Comparison of ENCODE assay signal across 8 cellular contexts in the genomic region with DNA sequence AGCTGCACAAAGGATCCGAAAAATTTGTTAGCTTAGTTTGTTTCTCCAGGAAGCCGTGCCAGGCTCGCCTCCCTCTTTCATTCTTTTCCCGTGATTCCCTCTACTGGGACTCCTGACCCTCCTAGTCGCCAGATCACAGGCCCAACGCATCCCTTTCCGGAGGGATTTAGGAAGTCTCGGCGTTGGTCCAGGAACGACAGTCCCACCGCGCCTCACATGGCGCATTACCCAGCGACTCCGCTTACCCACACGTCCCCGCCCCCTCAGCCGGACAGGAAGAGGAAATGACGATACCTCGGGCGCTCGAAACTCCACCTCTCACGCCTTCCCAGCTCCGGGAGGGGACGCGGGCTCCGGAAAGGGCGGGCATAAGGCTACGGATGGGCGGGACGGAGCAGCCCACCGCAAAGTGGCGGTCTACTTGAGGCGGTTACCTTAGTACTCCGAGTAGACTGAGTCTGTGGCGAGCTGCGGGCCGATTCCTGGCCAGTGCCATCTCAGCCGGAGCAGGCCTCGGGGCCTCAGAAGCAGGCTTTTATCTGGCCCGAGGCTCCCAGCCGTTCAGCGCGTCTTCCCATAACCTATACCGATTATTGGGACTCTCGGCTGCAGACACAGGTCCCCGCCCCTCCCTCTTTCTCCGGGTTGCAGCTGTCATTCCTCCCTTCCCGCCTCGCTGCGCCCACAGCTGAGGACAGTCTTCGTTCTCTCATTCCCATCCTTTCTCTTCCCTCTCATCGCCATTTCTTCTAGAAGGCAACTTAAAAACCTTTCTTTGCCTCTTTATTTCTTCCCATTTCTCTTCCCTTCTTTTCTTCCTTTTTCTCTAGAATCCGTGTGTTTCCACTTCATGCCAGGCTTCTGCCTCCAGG. TPM values are rescaled to one million over a fixed set of nuclear protein-coding genes. Genes with fewer than 3 reads are reported as not detected.
DNase-seq lines count a peak whose midpoint lies in the region; ATAC-seq and TF ChIP-seq lines count a peak whose summit lies in the region.

A gene with protein sequence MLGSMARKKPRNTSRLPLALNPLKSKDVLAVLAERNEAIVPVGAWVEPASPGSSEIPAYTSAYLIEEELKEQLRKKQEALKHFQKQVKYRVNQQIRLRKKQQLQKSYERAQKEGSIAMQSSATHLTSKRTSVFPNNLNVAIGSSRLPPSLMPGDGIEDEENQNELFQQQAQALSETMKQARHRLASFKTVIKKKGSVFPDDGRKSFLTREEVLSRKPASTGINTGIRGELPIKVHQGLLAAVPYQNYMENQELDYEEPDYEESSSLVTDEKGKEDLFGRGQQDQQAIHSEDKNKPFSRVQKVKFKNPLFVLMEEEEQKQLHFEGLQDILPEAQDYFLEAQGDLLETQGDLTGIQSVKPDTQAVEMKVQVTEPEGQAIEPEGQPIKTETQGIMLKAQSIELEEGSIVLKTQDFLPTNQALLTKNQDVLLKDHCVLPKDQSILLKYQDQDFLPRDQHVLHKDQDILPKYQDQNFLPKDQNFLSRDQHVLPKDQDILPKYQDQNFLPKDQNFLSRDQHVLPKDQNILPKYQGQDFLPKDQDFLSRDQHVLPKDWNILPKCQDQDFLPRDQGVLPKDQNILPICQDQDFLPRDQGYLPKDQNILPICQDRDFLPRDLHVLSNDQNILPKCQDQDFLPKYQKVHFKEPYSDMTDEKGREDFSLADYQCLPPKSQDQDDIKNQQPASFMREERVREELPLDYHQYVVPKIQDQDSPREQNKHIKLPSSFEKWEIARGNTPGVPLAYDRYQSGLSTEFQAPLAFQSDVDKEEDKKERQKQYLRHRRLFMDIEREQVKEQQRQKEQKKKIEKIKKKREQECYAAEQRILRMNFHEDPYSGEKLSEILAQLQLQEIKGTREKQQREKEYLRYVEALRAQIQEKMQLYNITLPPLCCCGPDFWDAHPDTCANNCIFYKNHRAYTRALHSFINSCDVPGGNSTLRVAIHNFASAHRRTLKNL (plus strand): TSS at position 450 of the 872 bp plus-strand sequence. CDS start 531 bp downstream, outside the sequence.

- ATAC-seq in GM19351 (IDR thresholded peaks at IDR 0.05; ENCODE audit: unreplicated experiment) (peak; percentile 99), HG03520 (IDR thresholded peaks at IDR 0.05; ENCODE audit: unreplicated experiment) (peak; percentile 99)

- H3K27me3 ChIP-seq in duodenal mucosa (ENCODE audit: control insufficient read depth in 1 of 2, insufficient read depth in 2 of 2, low read length in 2 of 2) (no peaks in the 10 kb centered on the region), liver (ENCODE audit: control insufficient read depth in 4 of 4, insufficient read depth in 4 of 4, low read length in 3 of 4) (no peaks in the 10 kb centered on the region)

- under 1% methylated on average over 54 of the region's 54 CpGs for WGBS in liver

- no peaks in the 10 kb centered on the region for H3K36me3 ChIP-seq in duodenal mucosa (ENCODE audit: control insufficient read depth in 1 of 2, insufficient read depth in 2 of 2, low read length in 2 of 2)
- no peaks in the 10 kb centered on the region for H3K36me3 ChIP-seq in liver (ENCODE audit: control insufficient read depth in 4 of 4, insufficient read depth in 3 of 4, low read depth in 1 of 4, low read length in 3 of 4)

- peak within 1 kb of the TSS; percentile 61 for H3K27ac ChIP-seq in duodenal mucosa (ENCODE audit: low read depth, low read length)
- peak within 1 kb of the TSS; percentile 55 to 91 for H3K27ac ChIP-seq in liver (ENCODE audit: low read depth in 1 of 2, low read length in 2 of 2)

- no peaks in the 10 kb centered on the region for H3K9me3 ChIP-seq in duodenal mucosa (ENCODE audit: control insufficient read depth in 1 of 2, low read length in 2 of 2)
- no peaks in the 10 kb centered on the region for H3K9me3 ChIP-seq in liver (ENCODE audit: control insufficient read depth in 4 of 4, low read length in 3 of 4)

- TF ChIP-seq CTCF in liver (IDR thresholded peaks at IDR 0.05; ENCODE audit: low read depth, low read length, missing input control) = no peak

- peak; percentile 82 to 97 (median 94) for DNase-seq in C1 segment of cervical spinal cord (lab: John Stamatoyannopoulos, UW)
- peak; percentile 98 for DNase-seq in NCI-H69 (lab: John Stamatoyannopoulos, UW)
- peak; percentile 87 to 96 for DNase-seq in activated CD4-positive, alpha-beta T cell treated with anti-CD3 and anti-CD28 coated beads, Interleukin-2, amount 50 U/mL, for 24 hours (ENCODE audit: low read depth in 1 of 2, low spot score in 1 of 2)
- DNase-seq in stimulated activated CD4-positive, alpha-beta T cell treated with anti-CD3 and anti-CD28 coated beads, Interleukin-4, amount 100 ng/mL, for 24 hours = peak; percentile 97

- H3K4me1 ChIP-seq in duodenal mucosa (ENCODE audit: control insufficient read depth in 1 of 2, insufficient read depth in 2 of 2, low read length in 2 of 2) (peaks cover 10 to 12% of the 10 kb centered on the region in 2 donors), liver (ENCODE audit: control insufficient read depth in 4 of 4, insufficient read depth in 4 of 4, low read length in 3 of 4) (peaks cover 4 to 14% (median 7%) of the 10 kb centered on the region in 4 donors)

- H3K4me3 ChIP-seq in duodenal mucosa (ENCODE audit: low read depth in 1 of 2, low read length in 2 of 2) (peak within 1 kb of the TSS; percentile 93 to 99), liver (ENCODE audit: low read depth in 1 of 3, low read length in 3 of 3) (peak within 1 kb of the TSS; percentile 74 to 99 (median 88))

- peak; percentile 47 to 73 for TF ChIP-seq RAD21 in liver (IDR thresholded peaks at IDR 0.05)

- peak within 1 kb of the TSS; percentile 69 to 74 for H3K9ac ChIP-seq in duodenal mucosa (ENCODE audit: low read depth in 1 of 2, low read length in 2 of 2)
- peak within 1 kb of the TSS; percentile 31 to 57 for H3K9ac ChIP-seq in liver (ENCODE audit: low read depth in 1 of 2, low read length in 2 of 2)

TF ChIP-seq in liver, 16 proteins besides CTCF, POLR2A, EP300 and RAD21:
- TF ChIP-seq, protein P1, sequence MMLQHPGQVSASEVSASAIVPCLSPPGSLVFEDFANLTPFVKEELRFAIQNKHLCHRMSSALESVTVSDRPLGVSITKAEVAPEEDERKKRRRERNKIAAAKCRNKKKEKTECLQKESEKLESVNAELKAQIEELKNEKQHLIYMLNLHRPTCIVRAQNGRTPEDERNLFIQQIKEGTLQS (IDR thresholded peaks at IDR 0.05) = no peak
- TF ChIP-seq NR2F2 (IDR thresholded peaks at IDR 0.05) (peak; percentile 76), HNF4G (IDR thresholded peaks at IDR 0.05) (no peak), YY1 (IDR thresholded peaks at IDR 0.05) (peak; percentile 96), JUND (IDR thresholded peaks at IDR 0.05) (peak; percentile 24 to 30), FOXA2 (IDR thresholded peaks at IDR 0.05) (no peak), TAF1 (conservative IDR thresholded peaks at IDR 0.05) (no peak), FOXA1 (IDR thresholded peaks at IDR 0.05) (no peak), RXRA (IDR thresholded peaks at IDR 0.05) (peak in 1 of 2 donors; percentile 45), EGR1 (IDR thresholded peaks at IDR 0.05; ENCODE audit: low read depth in 2 of 2) (peak; percentile 87 to 94), GABPA (IDR thresholded peaks at IDR 0.05 in 1 of 2, conservative IDR thresholded peaks at IDR 0.05 in 1 of 2) (peak; percentile 91 to 98), HNF4A (conservative IDR thresholded peaks at IDR 0.05) (peak; percentile 30 to 45), SP1 (IDR thresholded peaks at IDR 0.05) (peak; percentile 80)
- TF ChIP-seq, protein P2, sequence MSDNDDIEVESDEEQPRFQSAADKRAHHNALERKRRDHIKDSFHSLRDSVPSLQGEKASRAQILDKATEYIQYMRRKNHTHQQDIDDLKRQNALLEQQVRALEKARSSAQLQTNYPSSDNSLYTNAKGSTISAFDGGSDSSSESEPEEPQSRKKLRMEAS (IDR thresholded peaks at IDR 0.05) = peak; percentile 84
- TF ChIP-seq, protein P3, sequence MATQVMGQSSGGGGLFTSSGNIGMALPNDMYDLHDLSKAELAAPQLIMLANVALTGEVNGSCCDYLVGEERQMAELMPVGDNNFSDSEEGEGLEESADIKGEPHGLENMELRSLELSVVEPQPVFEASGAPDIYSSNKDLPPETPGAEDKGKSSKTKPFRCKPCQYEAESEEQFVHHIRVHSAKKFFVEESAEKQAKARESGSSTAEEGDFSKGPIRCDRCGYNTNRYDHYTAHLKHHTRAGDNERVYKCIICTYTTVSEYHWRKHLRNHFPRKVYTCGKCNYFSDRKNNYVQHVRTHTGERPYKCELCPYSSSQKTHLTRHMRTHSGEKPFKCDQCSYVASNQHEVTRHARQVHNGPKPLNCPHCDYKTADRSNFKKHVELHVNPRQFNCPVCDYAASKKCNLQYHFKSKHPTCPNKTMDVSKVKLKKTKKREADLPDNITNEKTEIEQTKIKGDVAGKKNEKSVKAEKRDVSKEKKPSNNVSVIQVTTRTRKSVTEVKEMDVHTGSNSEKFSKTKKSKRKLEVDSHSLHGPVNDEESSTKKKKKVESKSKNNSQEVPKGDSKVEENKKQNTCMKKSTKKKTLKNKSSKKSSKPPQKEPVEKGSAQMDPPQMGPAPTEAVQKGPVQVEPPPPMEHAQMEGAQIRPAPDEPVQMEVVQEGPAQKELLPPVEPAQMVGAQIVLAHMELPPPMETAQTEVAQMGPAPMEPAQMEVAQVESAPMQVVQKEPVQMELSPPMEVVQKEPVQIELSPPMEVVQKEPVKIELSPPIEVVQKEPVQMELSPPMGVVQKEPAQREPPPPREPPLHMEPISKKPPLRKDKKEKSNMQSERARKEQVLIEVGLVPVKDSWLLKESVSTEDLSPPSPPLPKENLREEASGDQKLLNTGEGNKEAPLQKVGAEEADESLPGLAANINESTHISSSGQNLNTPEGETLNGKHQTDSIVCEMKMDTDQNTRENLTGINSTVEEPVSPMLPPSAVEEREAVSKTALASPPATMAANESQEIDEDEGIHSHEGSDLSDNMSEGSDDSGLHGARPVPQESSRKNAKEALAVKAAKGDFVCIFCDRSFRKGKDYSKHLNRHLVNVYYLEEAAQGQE (IDR thresholded peaks at IDR 0.05) = peak; percentile 86
- TF ChIP-seq, protein P4, sequence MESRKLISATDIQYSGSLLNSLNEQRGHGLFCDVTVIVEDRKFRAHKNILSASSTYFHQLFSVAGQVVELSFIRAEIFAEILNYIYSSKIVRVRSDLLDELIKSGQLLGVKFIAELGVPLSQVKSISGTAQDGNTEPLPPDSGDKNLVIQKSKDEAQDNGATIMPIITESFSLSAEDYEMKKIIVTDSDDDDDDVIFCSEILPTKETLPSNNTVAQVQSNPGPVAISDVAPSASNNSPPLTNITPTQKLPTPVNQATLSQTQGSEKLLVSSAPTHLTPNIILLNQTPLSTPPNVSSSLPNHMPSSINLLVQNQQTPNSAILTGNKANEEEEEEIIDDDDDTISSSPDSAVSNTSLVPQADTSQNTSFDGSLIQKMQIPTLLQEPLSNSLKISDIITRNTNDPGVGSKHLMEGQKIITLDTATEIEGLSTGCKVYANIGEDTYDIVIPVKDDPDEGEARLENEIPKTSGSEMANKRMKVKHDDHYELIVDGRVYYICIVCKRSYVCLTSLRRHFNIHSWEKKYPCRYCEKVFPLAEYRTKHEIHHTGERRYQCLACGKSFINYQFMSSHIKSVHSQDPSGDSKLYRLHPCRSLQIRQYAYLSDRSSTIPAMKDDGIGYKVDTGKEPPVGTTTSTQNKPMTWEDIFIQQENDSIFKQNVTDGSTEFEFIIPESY (IDR thresholded peaks at IDR 0.05) = peak; percentile 70

RNA-seq across cellular contexts. Expression of the gene that starts here (rescaled TPM):
- total RNA-seq in liver = 1 to 10 TPM; 1.2 to 3.5 TPM
- under 1 TPM; 0.35 to 0.60 TPM for polyA plus RNA-seq in liver

Comparison
In these comparisons a context has a peak if more than half of its experiments do, and no peak if none do; other contexts are left out.
1. Peak in every context shown above with its lines: DNase-seq, ATAC-seq, H3K4me3 ChIP-seq and H3K27ac ChIP-seq.